14 cellular contexts compared by ENCODE assay signal in the genomic region with DNA sequence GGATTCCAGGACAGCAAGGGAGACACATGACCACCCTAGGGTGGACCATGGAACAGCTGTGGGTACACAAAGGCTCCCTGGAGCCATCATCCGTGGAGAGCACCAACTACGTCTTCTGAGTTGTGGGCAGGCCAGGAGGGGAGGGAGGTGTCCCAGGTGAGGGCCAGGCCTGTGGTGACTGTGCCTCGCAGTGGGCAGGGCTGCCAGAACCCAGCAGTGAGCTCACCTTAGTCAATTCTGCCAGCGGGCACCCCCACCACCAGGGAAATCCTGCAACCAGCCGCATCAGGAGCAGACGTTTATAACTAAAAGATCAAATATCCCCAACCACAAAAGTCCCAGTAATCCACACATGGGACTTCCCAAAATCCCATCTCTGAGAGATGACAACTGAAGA. TPM values are rescaled to one million over a fixed set of nuclear protein-coding genes. Genes with fewer than 3 reads are reported as not detected.
DNase-seq lines count a peak whose midpoint lies in the region; ATAC-seq, FAIRE-seq and TF ChIP-seq lines count a peak whose summit lies in the region.
"Had no signal": no experiment of that assay in that cellular context is flagged by ENCODE, and none has a peak within 500 bp of the region (broad histone marks: within the 10 kb centered on the region; RNA-seq: fewer than 3 reads in every experiment).

No MANE protein-coding gene starts in this region.

- no peak for TF ChIP-seq POLR2A in spleen (IDR thresholded peaks at IDR 0.05)

- no peak overlapping the region for H3K4me3 Mint-ChIP-seq in CD8-positive, alpha-beta T cell
- H3K4me3 Mint-ChIP-seq in WTC11: no peak overlapping the region
- H3K4me3 Mint-ChIP-seq: stimulated activated naive CD8-positive, alpha-beta T cell treated with anti-CD3 and anti-CD28 coated beads, Interleukin-15, Interleukin-2, amounts not matched to agents 100 ng/mL and 50 ng/mL, for 24 hours had no signal

- no peak for FAIRE-seq in kidney (lab: Jason Lieb, UNC)

- no peaks in the 10 kb centered on the region for H3K9me3 ChIP-seq in CD8-positive, alpha-beta T cell (ENCODE audit: low read length)
- H3K9me3 ChIP-seq in kidney (ENCODE audit: control insufficient read depth in 1 of 2, low read length in 2 of 2) (no peaks in the 10 kb centered on the region), spleen (no peaks in the 10 kb centered on the region)
- H3K9me3 ChIP-seq: SJSA1 had no signal

- CTCF ChIA-PET in CD8-positive, alpha-beta T cell (lab: Charles Lee): interaction anchor here (1.4 to 2.6 kb wide), 2 partner anchors 18 to 32 kb away, joined by 3 to 14 read pairs; no protein-coding TSS in a partner anchor
- CTCF ChIA-PET in WTC11 (lab: Charles Lee): interaction anchor here (0.6 to 2.6 kb wide), 3 partner anchors 17 to 37 kb away, joined by 4 to 12 read pairs (median 9); no protein-coding TSS in a partner anchor

- peaks cover 83% of the 10 kb centered on the region for H3K4me1 ChIP-seq in CD8-positive, alpha-beta T cell (ENCODE audit: insufficient read depth, low read length)
- H3K4me1 ChIP-seq in kidney (ENCODE audit: control insufficient read depth in 1 of 2, insufficient read depth in 1 of 2, low read depth in 1 of 2, low read length in 2 of 2) (peaks cover 80 to 83% of the 10 kb centered on the region in 2 donors), spleen (peaks cover 76 to 100% (median 99%) of the 10 kb centered on the region in 6 donors)
- H3K4me1 ChIP-seq: SJSA1 had no signal

- no peaks in the 10 kb centered on the region for H3K9me3 Mint-ChIP-seq in CD8-positive, alpha-beta T cell
- H3K9me3 Mint-ChIP-seq in WTC11: no peaks in the 10 kb centered on the region
- H3K9me3 Mint-ChIP-seq: stimulated activated naive CD8-positive, alpha-beta T cell treated with anti-CD3 and anti-CD28 coated beads, Interleukin-15, Interleukin-2, amounts not matched to agents 100 ng/mL and 50 ng/mL, for 24 hours had no signal

- H3K27ac Mint-ChIP-seq in CD8-positive, alpha-beta T cell: peak overlapping the region; percentile 81
- H3K27ac Mint-ChIP-seq in WTC11: peak overlapping the region; percentile 66; the same call in 1 of the 2 replicates
- H3K27ac Mint-ChIP-seq: progenitor cell of endocrine pancreas had no signal

- peak; percentile 34 for ATAC-seq in CD8-positive, alpha-beta T cell
- ATAC-seq in WTC11 (no peak), HG03025 (IDR thresholded peaks at IDR 0.05; ENCODE audit: low FRiP score, unreplicated experiment) (no peak), GM21825 (IDR thresholded peaks at IDR 0.05; ENCODE audit: unreplicated experiment) (no peak)
- ATAC-seq in activated CD4-positive, CD25-positive, alpha-beta regulatory T cell treated with anti-CD3 and anti-CD28 coated beads, Interleukin-2, amount 50 U/mL, for 24 hours: no peak
- ATAC-seq: HCT116 had no signal

- intact Hi-C loops in CD8-positive, alpha-beta T cell (cut with DNase I, micrococcal nuclease): no loop called here
- intact Hi-C loops in kidney (cut with DNase I): no loop called here
- intact Hi-C loops in spleen (cut with DNase I; ENCODE audit: low total_unique reads): no loop called here

- no peak for TF ChIP-seq CTCF in CD8-positive, alpha-beta T cell (IDR thresholded peaks at IDR 0.05)
- no peak for TF ChIP-seq CTCF in WTC11 (IDR thresholded peaks at IDR 0.05)
- no peak for TF ChIP-seq CTCF in kidney (IDR thresholded peaks at IDR 0.05; ENCODE audit: borderline replicate concordance, extremely low read depth, insufficient read depth)
- no peak for TF ChIP-seq CTCF in spleen (IDR thresholded peaks at IDR 0.05 in 8 of 11, conservative IDR thresholded peaks at IDR 0.05 in 3 of 11)

- POLR2A ChIA-PET in CD8-positive, alpha-beta T cell (lab: Charles Lee): interaction anchor here (0.5 kb wide), 1 partner anchor 1369 kb away, joined by 5 read pairs; no protein-coding TSS in a partner anchor
- POLR2A ChIA-PET in WTC11 (lab: Charles Lee): no interaction called here

- DNase-seq in CD8-positive, alpha-beta T cell: no peak
- DNase-seq in WTC11 (ENCODE audit: low spot score) (no peak), kidney (peak; percentile 87), spleen (peak; percentile 72), ecto neural progenitor cell (ENCODE audit: low spot score) (no peak)
- DNase-seq: activated T-cell treated with anti-CD3 and anti-CD28 coated beads, Interleukin-2, amount 50 U/mL, for 48 hours; stimulated activated CD4-positive, alpha-beta T cell treated with anti-CD3 and anti-CD28 coated beads, Interleukin-4, amount 100 ng/mL, for 1 hour had no signal

- no peak overlapping the region for H3K4me3 ChIP-seq in CD8-positive, alpha-beta T cell (ENCODE audit: low read depth, low read length)
- no peak overlapping the region for H3K4me3 ChIP-seq in kidney (ENCODE audit: low read length in 2 of 2)
- H3K4me3 ChIP-seq in spleen: peak overlapping the region in 1 of 8 donors; percentile 47
- H3K4me3 ChIP-seq: SJSA1 had no signal

- peak overlapping the region; percentile 0 to 29 for H3K9ac ChIP-seq in kidney (ENCODE audit: low read length in 2 of 2)

- no peaks in the 10 kb centered on the region for H3K36me3 ChIP-seq in CD8-positive, alpha-beta T cell (ENCODE audit: insufficient read depth, low read length)
- no peaks in the 10 kb centered on the region for H3K36me3 ChIP-seq in kidney (ENCODE audit: control insufficient read depth in 1 of 2, insufficient read depth in 2 of 2, low read length in 2 of 2)
- peaks cover 0 to 7% (median 0%) of the 10 kb centered on the region in 6 donors for H3K36me3 ChIP-seq in spleen

- peaks cover 95% of the 10 kb centered on the region for H3K4me1 Mint-ChIP-seq in CD8-positive, alpha-beta T cell (ENCODE audit: low read depth)
- peaks cover 9% of the 10 kb centered on the region for H3K4me1 Mint-ChIP-seq in WTC11

- H3K36me3 Mint-ChIP-seq in CD8-positive, alpha-beta T cell: peaks cover 2% of the 10 kb centered on the region
- no peaks in the 10 kb centered on the region for H3K36me3 Mint-ChIP-seq in WTC11

- no peaks in the 10 kb centered on the region for H3K27me3 Mint-ChIP-seq in CD8-positive, alpha-beta T cell (ENCODE audit: low read depth)
- H3K27me3 Mint-ChIP-seq in WTC11 (ENCODE audit: low read depth): no peaks in the 10 kb centered on the region
- H3K27me3 Mint-ChIP-seq: progenitor cell of endocrine pancreas; stimulated activated naive CD8-positive, alpha-beta T cell treated with anti-CD3 and anti-CD28 coated beads, Interleukin-15, Interleukin-2, amounts not matched to agents 100 ng/mL and 50 ng/mL, for 24 hours had no signal

- no peak overlapping the region for H3K27ac ChIP-seq in CD8-positive, alpha-beta T cell (ENCODE audit: low read depth, low read length)
- H3K27ac ChIP-seq in kidney (ENCODE audit: low read depth in 2 of 2, low read length in 2 of 2): peak overlapping the region; percentile 73 to 75
- H3K27ac ChIP-seq in spleen: peak overlapping the region in 7 of 8 donors; percentile 72 to 89 (median 82)
- H3K27ac ChIP-seq: SJSA1 had no signal

- 55 to 76% (median 69%) methylated on average over 5 to 6 of the region's 6 CpGs for WGBS in spleen, 5 donors

- no peaks in the 10 kb centered on the region for H3K27me3 ChIP-seq in CD8-positive, alpha-beta T cell (ENCODE audit: insufficient read depth, low read length)
- H3K27me3 ChIP-seq in spleen (replicated peaks in 1 of 7): no peaks in the 10 kb centered on the region
- H3K27me3 ChIP-seq: SJSA1 had no signal

TF ChIP-seq in WTC11, 78 proteins besides CTCF, POLR2A, EP300 and RAD21 (continues in another document):
- TF ChIP-seq ZNF219 (CRISPR knock-in tag; IDR thresholded peaks at IDR 0.05; ENCODE audit: borderline replicate concordance) (no peak), JAZF1 (CRISPR knock-in tag; IDR thresholded peaks at IDR 0.05) (no peak), NR1H2 (CRISPR knock-in tag; IDR thresholded peaks at IDR 0.05) (no peak)
- TF ChIP-seq, protein P1, sequence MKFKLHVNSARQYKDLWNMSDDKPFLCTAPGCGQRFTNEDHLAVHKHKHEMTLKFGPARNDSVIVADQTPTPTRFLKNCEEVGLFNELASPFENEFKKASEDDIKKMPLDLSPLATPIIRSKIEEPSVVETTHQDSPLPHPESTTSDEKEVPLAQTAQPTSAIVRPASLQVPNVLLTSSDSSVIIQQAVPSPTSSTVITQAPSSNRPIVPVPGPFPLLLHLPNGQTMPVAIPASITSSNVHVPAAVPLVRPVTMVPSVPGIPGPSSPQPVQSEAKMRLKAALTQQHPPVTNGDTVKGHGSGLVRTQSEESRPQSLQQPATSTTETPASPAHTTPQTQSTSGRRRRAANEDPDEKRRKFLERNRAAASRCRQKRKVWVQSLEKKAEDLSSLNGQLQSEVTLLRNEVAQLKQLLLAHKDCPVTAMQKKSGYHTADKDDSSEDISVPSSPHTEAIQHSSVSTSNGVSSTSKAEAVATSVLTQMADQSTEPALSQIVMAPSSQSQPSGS (CRISPR knock-in tag; IDR thresholded peaks at IDR 0.05; ENCODE audit: borderline replicate concordance, low read depth): no peak
- TF ChIP-seq, protein P2, sequence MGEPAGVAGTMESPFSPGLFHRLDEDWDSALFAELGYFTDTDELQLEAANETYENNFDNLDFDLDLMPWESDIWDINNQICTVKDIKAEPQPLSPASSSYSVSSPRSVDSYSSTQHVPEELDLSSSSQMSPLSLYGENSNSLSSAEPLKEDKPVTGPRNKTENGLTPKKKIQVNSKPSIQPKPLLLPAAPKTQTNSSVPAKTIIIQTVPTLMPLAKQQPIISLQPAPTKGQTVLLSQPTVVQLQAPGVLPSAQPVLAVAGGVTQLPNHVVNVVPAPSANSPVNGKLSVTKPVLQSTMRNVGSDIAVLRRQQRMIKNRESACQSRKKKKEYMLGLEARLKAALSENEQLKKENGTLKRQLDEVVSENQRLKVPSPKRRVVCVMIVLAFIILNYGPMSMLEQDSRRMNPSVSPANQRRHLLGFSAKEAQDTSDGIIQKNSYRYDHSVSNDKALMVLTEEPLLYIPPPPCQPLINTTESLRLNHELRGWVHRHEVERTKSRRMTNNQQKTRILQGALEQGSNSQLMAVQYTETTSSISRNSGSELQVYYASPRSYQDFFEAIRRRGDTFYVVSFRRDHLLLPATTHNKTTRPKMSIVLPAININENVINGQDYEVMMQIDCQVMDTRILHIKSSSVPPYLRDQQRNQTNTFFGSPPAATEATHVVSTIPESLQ (CRISPR knock-in tag; IDR thresholded peaks at IDR 0.05): no peak

RNA-seq across cellular contexts. Expression of a gene that starts 19.6 kb away (rescaled TPM):
- 10 to 100 TPM; 73.4 to 75.2 TPM for total RNA-seq in CD8-positive, alpha-beta T cell
- total RNA-seq in WTC11 (2021) (11.6 to 17.3 TPM (median 13.1 TPM) in 3 replicates), kidney (25.2 TPM), spleen (10 to 100 TPM; 23.0 to 44.8 (median 32.1) TPM)
- polyA plus RNA-seq in kidney (ENCODE audit: insufficient read depth, low read depth, low replicate concordance) (5.7 TPM), spleen (10 to 100 TPM in 1 of 3 donors, 1 to 10 TPM in 2; 4.5 to 14.2 (median 7.9) TPM)

RNA-seq across cellular contexts. Expression of a gene that starts 41.1 kb away (rescaled TPM):
- total RNA-seq in CD8-positive, alpha-beta T cell: 100 to 1,000 TPM; 155 to 158 TPM
- total RNA-seq in WTC11 (2021): 345 to 423 TPM (median 410 TPM) in 3 replicates
- total RNA-seq in kidney: 207 TPM
- polyA plus RNA-seq in kidney (ENCODE audit: insufficient read depth, low read depth, low replicate concordance): 314 TPM
- total RNA-seq in spleen: 100 to 1,000 TPM; 183 to 309 (median 203) TPM
- polyA plus RNA-seq in spleen: 100 to 1,000 TPM; 131 to 276 (median 141) TPM

RNA-seq across cellular contexts. Expression of a gene that starts 55.4 kb away (rescaled TPM):
- 10 to 100 TPM; 64.1 to 76.1 TPM for total RNA-seq in CD8-positive, alpha-beta T cell
- total RNA-seq in WTC11 (2021) (136 to 155 TPM (median 154 TPM) in 3 replicates), kidney (69.9 TPM), spleen (10 to 100 TPM; 63.9 to 90.9 (median 75.7) TPM)
- polyA plus RNA-seq in kidney (ENCODE audit: insufficient read depth, low read depth, low replicate concordance) (56.3 TPM), spleen (10 to 100 TPM; 65.9 to 78.5 (median 68.9) TPM)

Comparison
In these comparisons a context has a peak if more than half of its experiments do, and no peak if none do; other contexts are left out.
1. DNase-seq: peak in kidney (single experiment) and spleen (single experiment); none in CD8-positive, alpha-beta T cell (0 of 7), WTC11 (single experiment) and ecto neural progenitor cell (single experiment).